In the genomic region with DNA sequence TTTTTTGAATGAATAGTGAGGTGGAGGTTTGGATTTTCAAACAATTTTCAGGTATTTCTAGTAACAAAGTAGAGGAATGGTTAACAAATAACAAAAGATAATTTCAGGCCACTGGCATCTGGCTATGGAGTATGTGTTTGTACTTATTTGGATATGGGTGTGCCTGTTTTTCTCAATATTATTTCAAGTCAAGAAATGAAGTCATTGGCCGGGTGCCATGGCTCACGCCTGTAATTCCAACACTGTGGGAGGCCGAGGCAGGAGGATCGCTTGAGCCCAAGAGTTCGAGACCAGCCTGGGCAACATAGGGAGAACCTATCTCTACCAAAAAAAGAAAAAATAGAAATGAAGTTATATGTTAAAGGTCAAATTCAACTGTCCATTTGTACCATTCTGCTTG, we compare ENCODE assay signal across 1 cellular context.
TF ChIP-seq lines count a peak whose summit lies in the region.

No MANE protein-coding gene starts in this region.

TF ChIP-seq in HepG2, 621 proteins besides CTCF, POLR2A, EP300 and RAD21 (continued from another document):
- TF ChIP-seq THAP11 (CRISPR knock-in tag; IDR thresholded peaks at IDR 0.05) (no peak), MED13 (CRISPR knock-in tag; IDR thresholded peaks at IDR 0.05) (no peak), GMEB2 (CRISPR knock-in tag; IDR thresholded peaks at IDR 0.05; ENCODE audit: low read depth) (no peak), ZNF354B (CRISPR knock-in tag; IDR thresholded peaks at IDR 0.05) (no peak), ISX (CRISPR knock-in tag; conservative IDR thresholded peaks at IDR 0.05) (no peak), ETV6 (CRISPR knock-in tag; conservative IDR thresholded peaks at IDR 0.05) (no peak), IKZF4 (CRISPR knock-in tag; IDR thresholded peaks at IDR 0.05; ENCODE audit: borderline replicate concordance, low read depth, not compliant biosample characterization) (no peak), SNAPC2 (CRISPR knock-in tag; IDR thresholded peaks at IDR 0.05) (no peak), ZSCAN30 (CRISPR knock-in tag; IDR thresholded peaks at IDR 0.05) (no peak), KIAA2018 (CRISPR knock-in tag; IDR thresholded peaks at IDR 0.05; ENCODE audit: borderline replicate concordance) (no peak), SOX13 (IDR thresholded peaks at IDR 0.05) (no peak), SOX13 (CRISPR knock-in tag; conservative IDR thresholded peaks at IDR 0.05 in 1 of 2, IDR thresholded peaks at IDR 0.05 in 1 of 2) (no peak)
- TF ChIP-seq, protein P1, sequence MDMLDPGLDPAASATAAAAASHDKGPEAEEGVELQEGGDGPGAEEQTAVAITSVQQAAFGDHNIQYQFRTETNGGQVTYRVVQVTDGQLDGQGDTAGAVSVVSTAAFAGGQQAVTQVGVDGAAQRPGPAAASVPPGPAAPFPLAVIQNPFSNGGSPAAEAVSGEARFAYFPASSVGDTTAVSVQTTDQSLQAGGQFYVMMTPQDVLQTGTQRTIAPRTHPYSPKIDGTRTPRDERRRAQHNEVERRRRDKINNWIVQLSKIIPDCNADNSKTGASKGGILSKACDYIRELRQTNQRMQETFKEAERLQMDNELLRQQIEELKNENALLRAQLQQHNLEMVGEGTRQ (IDR thresholded peaks at IDR 0.05; ENCODE audit: low read depth, low read length) = no peak
- TF ChIP-seq, protein P1 (CRISPR knock-in tag; IDR thresholded peaks at IDR 0.05; ENCODE audit: borderline replicate concordance) = no peak
